In the genomic region with DNA sequence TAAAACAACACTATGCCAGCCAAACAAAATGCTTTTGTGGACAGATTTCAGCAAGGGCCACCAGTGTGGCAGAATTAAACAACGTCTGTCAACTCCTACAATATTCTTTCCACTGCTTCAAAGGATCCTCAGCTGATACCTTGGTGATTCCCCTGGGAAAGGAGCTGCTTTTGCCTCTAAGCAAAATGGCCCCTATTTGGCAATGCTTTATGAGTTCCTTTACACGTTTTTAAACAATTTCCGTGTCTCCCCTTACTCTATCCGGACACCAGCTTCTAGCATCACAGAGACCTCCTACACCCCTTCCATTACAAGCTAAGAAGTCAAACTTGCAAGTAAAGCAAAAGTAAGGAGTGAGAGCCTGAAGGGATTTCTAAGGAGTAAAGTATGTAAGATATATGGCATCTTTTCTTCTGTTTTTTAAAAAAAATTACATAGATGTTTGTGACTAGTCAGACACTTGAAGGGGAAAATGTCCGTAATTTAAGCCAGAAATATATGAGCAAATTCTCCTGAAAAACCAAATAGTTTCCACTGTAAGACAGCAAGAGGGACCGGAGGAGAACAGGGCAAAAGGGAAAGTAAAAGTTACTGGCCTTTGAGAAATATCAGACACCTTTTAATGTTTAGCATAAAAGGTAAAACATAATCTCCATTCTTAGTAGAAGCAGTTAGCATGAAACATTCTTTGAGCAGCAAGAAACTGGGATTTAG, we compare ENCODE assay signal across 8 cellular contexts. TPM values are rescaled to one million over a fixed set of nuclear protein-coding genes. Genes with fewer than 3 reads are reported as not detected.
DNase-seq lines count a peak whose midpoint lies in the region; ATAC-seq and TF ChIP-seq lines count a peak whose summit lies in the region.

No MANE protein-coding gene starts in this region.

- H3K4me3 ChIP-seq in heart left ventricle (peak overlapping the region; percentile 76 to 96 (median 92)), suprapubic skin (peak overlapping the region; percentile 85)

- H3K4me3 Mint-ChIP-seq in activated CD4-positive, alpha-beta memory T cell treated with anti-CD3 and anti-CD28 coated beads for 36 hours, result peak overlapping the region; percentile 92

- intact Hi-C loops in heart left ventricle (cut with DNase I), result loop anchor here in 4 of 10 donors (5.0 to 10.0 kb wide), 3 partner anchors 47 to 57 kb away; no protein-coding TSS in a partner anchor
- intact Hi-C loops in Right ventricle myocardium superior (cut with DNase I), result loop anchor here (5.0 kb wide), 1 partner anchor 57 kb away; no protein-coding TSS in a partner anchor
- intact Hi-C loops in activated CD4-positive, alpha-beta memory T cell treated with anti-CD3 and anti-CD28 coated beads for 36 hours (cut with micrococcal nuclease), result loop anchor here (2.0 kb wide), 1 partner anchor 18 kb away; no protein-coding TSS in a partner anchor

- H3K36me3 Mint-ChIP-seq in activated CD4-positive, alpha-beta memory T cell treated with anti-CD3 and anti-CD28 coated beads for 36 hours, result peaks cover 19% of the 10 kb centered on the region

- H3K27me3 ChIP-seq in heart left ventricle, result no peaks in the 10 kb centered on the region
- no peaks in the 10 kb centered on the region for H3K27me3 ChIP-seq in suprapubic skin

- no peak for TF ChIP-seq EP300 in suprapubic skin (IDR thresholded peaks at IDR 0.05)

- H3K4me1 ChIP-seq in heart left ventricle, result peaks cover 0 to 62% (median 35%) of the 10 kb centered on the region in 12 donors
- H3K4me1 ChIP-seq in suprapubic skin, result peaks cover 46% of the 10 kb centered on the region

- peaks cover 52% of the 10 kb centered on the region for H3K4me1 Mint-ChIP-seq in activated CD4-positive, alpha-beta memory T cell treated with anti-CD3 and anti-CD28 coated beads for 36 hours (ENCODE audit: low read depth)

- no peak for ATAC-seq in heart left ventricle
- ATAC-seq in Right ventricle myocardium superior (ENCODE audit: poor library complexity), result no peak
- ATAC-seq in GM18520 (IDR thresholded peaks at IDR 0.05; ENCODE audit: unreplicated experiment), result no peak
- ATAC-seq in HG02885 (IDR thresholded peaks at IDR 0.05; ENCODE audit: poor library complexity, unreplicated experiment), result no peak

- H3K27ac ChIP-seq in heart left ventricle, result peak overlapping the region in 8 of 12 donors; percentile 84 to 96 (median 94)
- H3K27ac ChIP-seq in suprapubic skin, result peak overlapping the region; percentile 96

- H3K9me3 Mint-ChIP-seq in activated CD4-positive, alpha-beta memory T cell treated with anti-CD3 and anti-CD28 coated beads for 36 hours, result no peaks in the 10 kb centered on the region

- H3K9me3 ChIP-seq in heart left ventricle (no peaks in the 10 kb centered on the region), suprapubic skin (no peaks in the 10 kb centered on the region)

- H3K36me3 ChIP-seq in heart left ventricle, result peaks cover 0 to 8% (median 0%) of the 10 kb centered on the region in 9 donors
- H3K36me3 ChIP-seq in suprapubic skin, result no peaks in the 10 kb centered on the region

- no peak for DNase-seq in heart left ventricle
- DNase-seq in Right ventricle myocardium superior, result no peak
- DNase-seq in activated CD4-positive, alpha-beta memory T cell treated with anti-CD3 and anti-CD28 coated beads for 36 hours, result no peak
- DNase-seq in iris pigment epithelial cell (ENCODE audit: low read depth), result peak; percentile 47
- no peak for DNase-seq in suprapubic skin (ENCODE audit: low spot score in 2 of 2)
- no peak for DNase-seq in DMS114 treated with DMSO at 0.1 percent for 48 hours (lab: John Stamatoyannopoulos, UW; ENCODE audit: unreplicated experiment)

- TF ChIP-seq POLR2A in heart left ventricle (IDR thresholded peaks at IDR 0.05) (no peak), suprapubic skin (IDR thresholded peaks at IDR 0.05) (no peak)

- 9 to 13% (median 10%) methylated on average over 6 of the region's 6 CpGs for WGBS in heart left ventricle, 4 donors
- 8% methylated on average over 6 of the region's 6 CpGs for whole genome bisulfite sequencing in suprapubic skin

- POLR2A ChIA-PET in activated CD4-positive, alpha-beta memory T cell treated with anti-CD3 and anti-CD28 coated beads for 36 hours (lab: Charles Lee), result interaction anchor here (0.9 to 2.7 kb wide), 7 partner anchors 7 to 371 kb away, joined by 3 to 11 read pairs (median 4); a partner anchor contains a TSS

- CTCF ChIA-PET in activated CD4-positive, alpha-beta memory T cell treated with anti-CD3 and anti-CD28 coated beads for 36 hours (lab: Charles Lee), result interaction anchor here (1.0 to 7.0 kb wide), 8 partner anchors 9 to 117 kb away, joined by 3 to 132 read pairs (median 6); no protein-coding TSS in a partner anchor

- no peaks in the 10 kb centered on the region for H3K27me3 Mint-ChIP-seq in activated CD4-positive, alpha-beta memory T cell treated with anti-CD3 and anti-CD28 coated beads for 36 hours

- H3K27ac Mint-ChIP-seq in activated CD4-positive, alpha-beta memory T cell treated with anti-CD3 and anti-CD28 coated beads for 36 hours, result peak overlapping the region; percentile 89

- TF ChIP-seq CTCF in heart left ventricle (IDR thresholded peaks at IDR 0.05) (no peak), suprapubic skin (IDR thresholded peaks at IDR 0.05) (no peak)

RNA-seq across cellular contexts. Expression of a gene that starts 1.9 kb away (rescaled TPM):
- 10 to 100 TPM; 17.6 to 54.5 (median 29.5) TPM for total RNA-seq in heart left ventricle
- polyA plus RNA-seq in heart left ventricle, result 10 to 100 TPM in 1 of 2 donors, 1 to 10 TPM in 1; 4.7 to 12.7 TPM
- 24.2 TPM for total RNA-seq in Right ventricle myocardium superior
- total RNA-seq in activated CD4-positive, alpha-beta memory T cell treated with anti-CD3 and anti-CD28 coated beads for 36 hours, result 10 to 100 TPM; 34.4 to 41.2 TPM
- total RNA-seq in suprapubic skin, result 10 to 100 TPM; 18.3 to 38.3 (median 27.7) TPM
